14 cellular contexts compared by ENCODE assay signal in the genomic region with DNA sequence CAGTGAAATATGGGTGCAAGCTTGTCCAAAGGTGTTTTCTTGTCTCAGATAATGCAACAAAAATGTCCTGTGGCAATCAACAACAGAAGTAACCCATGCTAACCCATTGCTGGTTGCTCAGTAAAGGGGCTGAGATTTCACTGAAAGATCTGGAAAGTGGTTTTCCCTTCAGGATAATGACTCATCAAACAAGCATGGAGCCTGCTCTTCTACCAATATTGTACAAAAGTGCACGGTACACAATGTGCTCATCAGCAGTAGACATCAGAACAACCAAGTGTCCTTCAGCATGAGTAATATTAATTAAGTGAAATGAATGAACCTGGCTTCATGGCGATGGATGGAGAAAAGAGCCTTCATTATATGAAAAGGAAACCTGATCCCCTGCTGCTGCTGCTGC.
DNase-seq lines count a peak whose midpoint lies in the region; ATAC-seq and TF ChIP-seq lines count a peak whose summit lies in the region.
"Had no signal": no experiment of that assay in that cellular context is flagged by ENCODE, and none has a peak within 500 bp of the region (broad histone marks: within the 10 kb centered on the region; RNA-seq: fewer than 3 reads in every experiment).

No MANE protein-coding gene starts in this region.

- H2AFZ ChIP-seq in SK-N-SH (ENCODE audit: low read depth), result 0 out of 2 replicates have a peak overlapping the region, but pooled peaks have one; percentile 20
- H2AFZ ChIP-seq in GM23248, result no peak overlapping the region

- H3K4me1 ChIP-seq in SK-N-SH (ENCODE audit: control insufficient read depth in 1 of 2, insufficient read depth in 2 of 2, low read depth in 1 of 2, low read length in 1 of 2), result no peaks in the 10 kb centered on the region
- H3K4me1 ChIP-seq in foreskin keratinocyte, result peaks cover 20% of the 10 kb centered on the region
- H3K4me1 ChIP-seq in GM23248 (ENCODE audit: insufficient read depth), result no peaks in the 10 kb centered on the region

- H3K9ac ChIP-seq in SK-N-SH (no peak overlapping the region), GM23248 (no peak overlapping the region)

- peak; percentile 13 for DNase-seq in SIG-M5 treated with dmso at 0.1 percent for 504 hours (lab: John Stamatoyannopoulos, UW; ENCODE audit: unreplicated experiment)
- no peak for DNase-seq in SIG-M5 (lab: John Stamatoyannopoulos, UW)
- no peak for DNase-seq in SK-N-SH
- DNase-seq in foreskin keratinocyte, result peak; percentile 70 to 85
- no peak for DNase-seq in putamen (ENCODE audit: low spot score)
- DNase-seq in GM23248, result no peak
- no peak for DNase-seq in HuH-7 (ENCODE audit: low spot score)
- DNase-seq: activated T-cell treated with anti-CD3 and anti-CD28 coated beads, Interleukin-2, amount 50 U/mL, for 4 hours; anterior cingulate cortex; KBM-7; NCI-H526 treated with DMSO at 0.1 percent for 48 hours; right cardiac atrium; SW 1271 had no signal

- CTCF ChIA-PET in SK-N-SH (lab: Yijun Ruan, JAX), result no interaction called here

- TF ChIP-seq RAD21 in SK-N-SH (IDR thresholded peaks at IDR 0.05; ENCODE audit: low read length), result no peak

- POLR2A ChIA-PET in SK-N-SH (lab: Yijun Ruan, JAX), result no interaction called here

- TF ChIP-seq EP300 in SK-N-SH (IDR thresholded peaks at IDR 0.05; ENCODE audit: borderline replicate concordance in 1 of 2, low read depth in 1 of 2, low read length in 1 of 2), result no peak

- no peak for TF ChIP-seq CTCF in SK-N-SH (IDR thresholded peaks at IDR 0.05)
- TF ChIP-seq CTCF in foreskin keratinocyte (conservative IDR thresholded peaks at IDR 0.05), result no peak

- peak; percentile 89 for ATAC-seq in foreskin keratinocyte
- no peak for ATAC-seq in GM19023 (IDR thresholded peaks at IDR 0.05; ENCODE audit: unreplicated experiment)
- ATAC-seq: activated T-cell treated with anti-CD3 and anti-CD28 coated beads, Interleukin-2, amount 50 U/mL, for 4 hours had no signal

- H3F3A ChIP-seq in SK-N-SH (replicated peaks; ENCODE audit: insufficient read depth), result peaks cover 22% of the 10 kb centered on the region
- no peaks in the 10 kb centered on the region for H3F3A ChIP-seq in GM23248 (ENCODE audit: insufficient read depth)

- H3K27ac ChIP-seq in SK-N-SH (ENCODE audit: low read depth in 2 of 2, low read length in 1 of 2), result peak overlapping the region in 1 of 2 experiments; percentile 21; a peak in 1 of 4 replicates
- H3K27ac ChIP-seq in foreskin keratinocyte, result no peak overlapping the region
- H3K27ac ChIP-seq in GM23248, result no peak overlapping the region

- no peaks in the 10 kb centered on the region for H4K20me1 ChIP-seq in SK-N-SH (ENCODE audit: insufficient read depth)
- no peaks in the 10 kb centered on the region for H4K20me1 ChIP-seq in GM23248 (ENCODE audit: insufficient read depth)

- H3K79me2 ChIP-seq in SK-N-SH (ENCODE audit: insufficient read depth), result no peaks in the 10 kb centered on the region
- no peaks in the 10 kb centered on the region for H3K79me2 ChIP-seq in GM23248 (ENCODE audit: insufficient read depth)

- H3K27me3 ChIP-seq in SK-N-SH (ENCODE audit: insufficient read depth), result no peaks in the 10 kb centered on the region
- no peaks in the 10 kb centered on the region for H3K27me3 ChIP-seq in foreskin keratinocyte
- H3K27me3 ChIP-seq in GM23248 (replicated peaks; ENCODE audit: insufficient read depth), result no peaks in the 10 kb centered on the region; the same call in 1 of the 2 replicates

- 19% methylated on average over 2 of the region's 2 CpGs for WGBS in SK-N-SH (ENCODE audit: low lambda C conversion rate)
- 58 to 62% methylated on average over 2 of the region's 2 CpGs for WGBS in GM23248 (ENCODE audit: low coverage in 1 of 2, low lambda C conversion rate in 2 of 2, missing lambda C conversion rate in 2 of 2), 2 experiments

- in situ Hi-C loops in GM23248 (cut with MboI), result no loop called here

- H3K9me2 ChIP-seq in SK-N-SH, result no peaks in the 10 kb centered on the region
- H3K9me2 ChIP-seq in GM23248 (ENCODE audit: insufficient read depth), result no peaks in the 10 kb centered on the region

- H3K4me2 ChIP-seq in SK-N-SH (peak overlapping the region; percentile 20; the same call in 1 of the 2 replicates), GM23248 (ENCODE audit: unreplicated experiment) (no peak overlapping the region)

- no peaks in the 10 kb centered on the region for H3K36me3 ChIP-seq in SK-N-SH (replicated peaks in 1 of 2; ENCODE audit: control insufficient read depth in 1 of 2, insufficient read depth in 2 of 2, low read length in 1 of 2)
- no peaks in the 10 kb centered on the region for H3K36me3 ChIP-seq in GM23248 (ENCODE audit: low read depth)

- H3K9me3 ChIP-seq in SK-N-SH (no peaks in the 10 kb centered on the region), GM23248 (ENCODE audit: low read depth) (no peaks in the 10 kb centered on the region)

- H3K4me3 ChIP-seq in SK-N-SH (ENCODE audit: low read depth in 2 of 2, low read length in 1 of 2) (no peak overlapping the region), GM23248 (no peak overlapping the region)

TF ChIP-seq in SK-N-SH, 30 proteins besides CTCF, POLR2A, EP300 and RAD21:
- TF ChIP-seq GABPA (IDR thresholded peaks at IDR 0.05; ENCODE audit: low read depth) (no peak), TCF12 (IDR thresholded peaks at IDR 0.05) (peak; percentile 29), FOSL2 (IDR thresholded peaks at IDR 0.05; ENCODE audit: borderline replicate concordance, low read depth) (peak; percentile 61; the same call in 1 of the 2 replicates), JUND (IDR thresholded peaks at IDR 0.05) (peak; percentile 55)
- TF ChIP-seq, protein P1, sequence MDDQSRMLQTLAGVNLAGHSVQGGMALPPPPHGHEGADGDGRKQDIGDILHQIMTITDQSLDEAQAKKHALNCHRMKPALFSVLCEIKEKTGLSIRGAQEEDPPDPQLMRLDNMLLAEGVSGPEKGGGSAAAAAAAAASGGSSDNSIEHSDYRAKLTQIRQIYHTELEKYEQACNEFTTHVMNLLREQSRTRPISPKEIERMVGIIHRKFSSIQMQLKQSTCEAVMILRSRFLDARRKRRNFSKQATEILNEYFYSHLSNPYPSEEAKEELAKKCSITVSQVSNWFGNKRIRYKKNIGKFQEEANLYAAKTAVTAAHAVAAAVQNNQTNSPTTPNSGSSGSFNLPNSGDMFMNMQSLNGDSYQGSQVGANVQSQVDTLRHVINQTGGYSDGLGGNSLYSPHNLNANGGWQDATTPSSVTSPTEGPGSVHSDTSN (IDR thresholded peaks at IDR 0.05), result no peak
TF ChIP-seq in SK-N-SH: peak in this region for 3.

Comparison
In these comparisons a context has a peak if more than half of its experiments do, and no peak if none do; other contexts are left out.
1. DNase-seq: peak in SIG-M5 treated with dmso at 0.1 percent for 504 hours (single experiment) and foreskin keratinocyte (2 of 2); none in SIG-M5 (single experiment), SK-N-SH (single experiment), putamen (single experiment), GM23248 (single experiment) and HuH-7 (single experiment).